Comparison of ENCODE assay signal across 21 cellular contexts in the genomic region with DNA sequence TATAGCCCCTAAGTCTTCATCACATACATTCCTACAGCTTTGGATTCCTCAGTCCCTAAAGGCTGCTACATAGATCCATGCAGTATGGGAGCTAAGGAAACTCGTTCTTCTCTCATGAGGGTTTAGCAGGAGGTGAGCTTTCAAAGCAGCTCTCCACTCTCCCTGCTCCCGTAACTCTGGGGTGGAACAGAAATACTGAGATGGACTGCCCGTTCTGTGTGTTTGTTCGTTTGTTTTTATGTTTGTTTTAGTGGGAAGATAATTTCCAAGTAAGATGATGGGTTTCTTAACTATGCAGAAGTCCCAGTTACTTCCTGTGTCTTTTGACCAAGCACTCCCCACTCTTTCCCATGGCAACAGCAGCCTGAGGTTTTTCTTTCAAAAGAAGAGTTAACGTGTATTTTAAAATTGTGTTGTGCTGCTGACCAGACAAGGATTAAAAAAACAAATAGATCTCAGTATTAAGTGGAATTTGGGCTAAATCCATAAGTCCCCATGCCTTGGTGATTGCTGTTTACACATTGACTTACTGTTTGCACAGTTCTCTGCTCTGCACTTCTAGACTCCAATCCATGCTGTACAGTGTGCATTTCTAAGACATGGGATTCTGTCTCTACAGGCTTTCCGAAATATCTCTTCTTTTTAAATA.
DNase-seq lines count a peak whose midpoint lies in the region; ATAC-seq and TF ChIP-seq lines count a peak whose summit lies in the region.
"Had no signal": no experiment of that assay in that cellular context is flagged by ENCODE, and none has a peak within 500 bp of the region (broad histone marks: within the 10 kb centered on the region; RNA-seq: fewer than 3 reads in every experiment).

No MANE protein-coding gene starts in this region.

- H3K36me3 ChIP-seq in brain microvascular endothelial cell (replicated peaks): no peaks in the 10 kb centered on the region
- H3K36me3 ChIP-seq: BE2C, heart left ventricle, neutrophil had no signal

- POLR2A ChIA-PET in RWPE1 (lab: Yijun Ruan, JAX; ENCODE audit: low non-redundant PET): no interaction called here

- TF ChIP-seq CTCF in AG10803 (conservative IDR thresholded peaks at IDR 0.05; ENCODE audit: low read length) (no peak), brain microvascular endothelial cell (IDR thresholded peaks at IDR 0.05; ENCODE audit: low read depth, low read length, missing control alignments) (no peak), RWPE1 (conservative IDR thresholded peaks at IDR 0.05; ENCODE audit: low read depth) (no peak)

- H3K4me3 ChIP-seq in AG10803 (ENCODE audit: low read length) (no peak overlapping the region), brain microvascular endothelial cell (ENCODE audit: low read depth, low read length) (no peak overlapping the region)
- H3K4me3 ChIP-seq: body of pancreas, heart left ventricle had no signal

- in situ Hi-C loops in brain microvascular endothelial cell (cut with HindIII; ENCODE audit: low pct_ligation_motif_present, low sequenced_read_pairs): no loop called here

- CTCF ChIA-PET in RWPE1 (lab: Yijun Ruan, JAX): no interaction called here

- DNase-seq in AG10803 (ENCODE audit: low read depth): peak; percentile 33
- DNase-seq in NCI-H69 (lab: John Stamatoyannopoulos, UW): peak; percentile 53
- peak; percentile 63 for DNase-seq in brain microvascular endothelial cell
- peak; percentile 7 for DNase-seq in midbrain (lab: John Stamatoyannopoulos, UW)
- DNase-seq in RWPE1 (ENCODE audit: low spot score): no peak
- DNase-seq in activated T-cell treated with anti-CD3 and anti-CD28 coated beads, Interleukin-2, amount 50 U/mL, for 48 hours: no peak
- DNase-seq: activated CD4-positive, alpha-beta T cell treated with anti-CD3 and anti-CD28 coated beads, Interleukin-2, amount 10 ng/mL, durations not matched to agents 24 days and 14 days; activated naive CD4-positive, alpha-beta T cell treated with anti-CD3 and anti-CD28 coated beads for 36 hours; BE2C; body of pancreas; heart left ventricle; kidney; MV-4-11; NCI-H446 treated with DMSO at 0.1 percent for 48 hours; SK-N-SH; stimulated activated CD4-positive, alpha-beta T cell treated with anti-CD3 and anti-CD28 coated beads, Interleukin-2, amount 100 ng/mL, for 48 hours; T1000 had no signal

- H3K27me3 ChIP-seq in brain microvascular endothelial cell (replicated peaks): no peaks in the 10 kb centered on the region
- H3K27me3 ChIP-seq: BE2C, body of pancreas, heart left ventricle, neutrophil had no signal

- ATAC-seq in GM18909 (IDR thresholded peaks at IDR 0.05; ENCODE audit: poor library complexity, unreplicated experiment) (no peak), GM21390 (IDR thresholded peaks at IDR 0.05; ENCODE audit: unreplicated experiment) (no peak)
- ATAC-seq: body of pancreas, heart left ventricle, sciatic nerve had no signal

- H3K27ac ChIP-seq in brain microvascular endothelial cell (no peak overlapping the region), RWPE1 (no peak overlapping the region)
- H3K27ac ChIP-seq: body of pancreas, heart left ventricle, neutrophil had no signal

Comparison
In these comparisons a context has a peak if more than half of its experiments do, and no peak if none do; other contexts are left out.
1. DNase-seq: peak in AG10803 (single experiment), NCI-H69 (single experiment), brain microvascular endothelial cell (single experiment) and midbrain (single experiment); none in RWPE1 (single experiment) and activated T-cell treated with anti-CD3 and anti-CD28 coated beads, Interleukin-2, amount 50 U/mL, for 48 hours (0 of 2).